ENCODE assay signal across 14 cellular contexts in genomic region chr3:8458235-8458634, GRCh38. TPM values are rescaled to one million over a fixed set of nuclear protein-coding genes. Genes with fewer than 3 reads are reported as not detected.
DNase-seq lines count a peak whose midpoint lies in the region; ATAC-seq, FAIRE-seq and TF ChIP-seq lines count a peak whose summit lies in the region.
"Had no signal": no experiment of that assay in that cellular context is flagged by ENCODE, and none has a peak within 500 bp of the region (broad histone marks: within the 10 kb centered on the region; RNA-seq: fewer than 3 reads in every experiment).

No MANE protein-coding gene starts in this region.

- no peaks in the 10 kb centered on the region; the same call in 1 of the 2 replicates for H3K9me2 ChIP-seq in GM23248 (ENCODE audit: insufficient read depth)

- H3K4me3 ChIP-seq in GM23248 (peak overlapping the region; percentile 46), bronchial epithelial cell (ENCODE audit: low read depth, low read length) (no peak overlapping the region), muscle layer of duodenum (ENCODE audit: low read depth in 1 of 2, low read length in 2 of 2) (no peak overlapping the region), tibial artery (no peak overlapping the region)
- H3K4me3 ChIP-seq: tibial nerve had no signal

- no peak for ATAC-seq in HG02759 (IDR thresholded peaks at IDR 0.05; ENCODE audit: unreplicated experiment)

- no peak for FAIRE-seq in bronchial epithelial cell (lab: Jason Lieb, UNC)

- peak; percentile 95 for DNase-seq in GM23248
- DNase-seq in bronchial epithelial cell (ENCODE audit: low read depth), result peak; percentile 20
- DNase-seq in tibial artery, result no peak
- no peak for DNase-seq in HuH-7.5 (ENCODE audit: low spot score)
- DNase-seq in activated CD4-positive, CD25-positive, alpha-beta regulatory T cell treated with anti-CD3 and anti-CD28 coated beads, Interleukin-2, amount 50 U/mL, for 72 hours, result no peak
- DNase-seq in activated CD4-positive, CD25-positive, alpha-beta regulatory T cell (lab: John Stamatoyannopoulos, UW), result no peak
- DNase-seq: activated CD8-positive, alpha-beta memory T cell treated with anti-CD3 and anti-CD28 coated beads for 24 hours; GDM1; Karpas-422; NCI-H146; stimulated activated CD4-positive, alpha-beta T cell treated with anti-CD3 and anti-CD28 coated beads, Interleukin-1b, Interleukin-23, amount 100 ng/mL, for 48 hours had no signal

- H3K4me1 ChIP-seq in GM23248 (ENCODE audit: insufficient read depth), result peaks cover 64% of the 10 kb centered on the region
- H3K4me1 ChIP-seq in muscle layer of duodenum (ENCODE audit: control insufficient read depth in 1 of 2, insufficient read depth in 2 of 2, low read length in 2 of 2), result no peaks in the 10 kb centered on the region
- peaks cover 0 to 89% (median 55%) of the 10 kb centered on the region in 4 donors for H3K4me1 ChIP-seq in tibial artery

- in situ Hi-C loops in GM23248 (cut with MboI), result no loop called here

- no peaks in the 10 kb centered on the region for H3K79me2 ChIP-seq in GM23248 (ENCODE audit: insufficient read depth)

- H3K36me3 ChIP-seq in GM23248 (ENCODE audit: low read depth) (no peaks in the 10 kb centered on the region), bronchial epithelial cell (ENCODE audit: control insufficient read depth, insufficient read depth, low read length) (no peaks in the 10 kb centered on the region), muscle layer of duodenum (ENCODE audit: control insufficient read depth in 1 of 2, insufficient read depth in 2 of 2, low read length in 2 of 2) (no peaks in the 10 kb centered on the region), tibial artery (no peaks in the 10 kb centered on the region)
- H3K36me3 ChIP-seq: tibial nerve had no signal

- intact Hi-C loops in tibial artery (cut with DNase I; ENCODE audit: low total_unique reads), result loop anchor here (10.0 kb wide), 1 partner anchor 47 kb away; the partner anchor contains the start of gene LMCD1

- H3F3A ChIP-seq in GM23248 (ENCODE audit: insufficient read depth), result peaks cover 48% of the 10 kb centered on the region

- peak overlapping the region; percentile 79 for H3K9ac ChIP-seq in GM23248

- H2AFZ ChIP-seq in GM23248, result peak overlapping the region; percentile 29; the same call in 1 of the 2 replicates

- H4K20me1 ChIP-seq in GM23248 (ENCODE audit: insufficient read depth), result no peaks in the 10 kb centered on the region

- 0 to 6% methylated on average over 2 of the region's 2 CpGs for WGBS in GM23248 (ENCODE audit: low coverage in 1 of 2, low lambda C conversion rate in 2 of 2, missing lambda C conversion rate in 2 of 2), 2 experiments

- H3K9me3 ChIP-seq in GM23248 (ENCODE audit: low read depth), result no peaks in the 10 kb centered on the region
- H3K9me3 ChIP-seq in muscle layer of duodenum (ENCODE audit: control insufficient read depth in 1 of 2, low read length in 2 of 2), result no peaks in the 10 kb centered on the region
- no peaks in the 10 kb centered on the region for H3K9me3 ChIP-seq in tibial artery
- H3K9me3 ChIP-seq: tibial nerve had no signal

- TF ChIP-seq CTCF in bronchial epithelial cell (IDR thresholded peaks at IDR 0.05; ENCODE audit: insufficient read depth, low read length, severe bottlenecking) (no peak), tibial artery (IDR thresholded peaks at IDR 0.05) (no peak)

- H3K27me3 ChIP-seq in GM23248 (replicated peaks; ENCODE audit: insufficient read depth) (no peaks in the 10 kb centered on the region), bronchial epithelial cell (ENCODE audit: control insufficient read depth, insufficient read depth, low read length) (no peaks in the 10 kb centered on the region), muscle layer of duodenum (ENCODE audit: low read depth, low read length) (no peaks in the 10 kb centered on the region), tibial artery (no peaks in the 10 kb centered on the region)
- H3K27me3 ChIP-seq: tibial nerve had no signal

- H3K4me2 ChIP-seq in GM23248 (ENCODE audit: unreplicated experiment), result peak overlapping the region; percentile 72

- H3K27ac ChIP-seq in GM23248 (peak overlapping the region; percentile 98), muscle layer of duodenum (ENCODE audit: low read length) (peak overlapping the region; percentile 64), tibial artery (peak overlapping the region; percentile 84 to 91)

RNA-seq across cellular contexts. Expression of gene LMCD1, which starts 43.4 kb away (rescaled TPM):
- 149 and 259 TPM in 2 replicates for total RNA-seq in GM23248 (2014; rRNA removed; shearing (Covaris generic))
- 187 and 189 TPM in 2 replicates for polyA plus RNA-seq in GM23248 (2016; fragmentation: Nextera tagmentation; extraction: Ambion mirVana)
- 1.2 and 2.6 TPM in 2 replicates for total RNA-seq in bronchial epithelial cell

Comparison
In these comparisons a context has a peak if more than half of its experiments do, and no peak if none do; other contexts are left out.
1. DNase-seq: peak in GM23248 (single experiment) and bronchial epithelial cell (single experiment); none in tibial artery (0 of 2), HuH-7.5 (single experiment), activated CD4-positive, CD25-positive, alpha-beta regulatory T cell treated with anti-CD3 and anti-CD28 coated beads, Interleukin-2, amount 50 U/mL, for 72 hours (single experiment) and activated CD4-positive, CD25-positive, alpha-beta regulatory T cell (0 of 4).
2. RNA of gene LMCD1, which starts 43.4 kb away (total RNA-seq): 149 to 259 TPM in GM23248; 1.2 to 2.6 TPM in bronchial epithelial cell; every median in the first group is over 10 times any median in the second.
3. Peak in every context shown above with its lines, with median percentiles within 50 percentile points of each other: H3K27ac ChIP-seq.